Comparison of ENCODE assay signal across 1 cellular context in genomic region chr3:169094204-169094603, GRCh38.
TF ChIP-seq lines count a peak whose summit lies in the region.

No MANE protein-coding gene starts in this region.

TF ChIP-seq in GM23338, 12 proteins besides CTCF, POLR2A, EP300 and RAD21 (continued from another document):
- no peak for TF ChIP-seq ETS1 (IDR thresholded peaks at IDR 0.05)
